In genomic region chr6:169918239-169918953, GRCh38 we compare ENCODE assay signal across 20 cellular contexts.
A peak's percentile ranks its signal among the peaks of the same experiment; 100 is the strongest.
DNase-seq lines count a peak whose midpoint lies in the region; ATAC-seq, FAIRE-seq and TF ChIP-seq lines count a peak whose summit lies in the region.
"Had no signal": no experiment of that assay in that cellular context is flagged by ENCODE, and none has a peak within 500 bp of the region (broad histone marks: within the 10 kb centered on the region; RNA-seq: fewer than 3 reads in every experiment).

No MANE protein-coding gene starts in this region.

- FAIRE-seq in HepG2 (lab: Jason Lieb, UNC) = no peak
- FAIRE-seq: A549, D721Med, GM12892, GM18507, H54, K562 had no signal

- H4K20me1 ChIP-seq in HepG2 (ENCODE audit: insufficient read depth, low read length) = no peaks in the 10 kb centered on the region

- H3K4me2 ChIP-seq in HepG2 (ENCODE audit: low read depth, low read length) = no peak overlapping the region
- H3K4me2 ChIP-seq: A549 had no signal

- ATAC-seq in HepG2 = no peak
- no peak for ATAC-seq in right lobe of liver
- no peak for ATAC-seq in GM19395 (IDR thresholded peaks at IDR 0.05; ENCODE audit: unreplicated experiment)
- ATAC-seq in HG03025 (IDR thresholded peaks at IDR 0.05; ENCODE audit: low FRiP score, unreplicated experiment) = no peak
- no peak for ATAC-seq in GM18517 (IDR thresholded peaks at IDR 0.05; ENCODE audit: unreplicated experiment)
- ATAC-seq: A549, K562 had no signal

- H3K4me1 ChIP-seq in HepG2 (ENCODE audit: insufficient read depth, low read length) (peaks cover 39% of the 10 kb centered on the region), right lobe of liver (peaks cover 0 to 34% (median 19%) of the 10 kb centered on the region in 4 donors)
- H3K4me1 ChIP-seq: A549, SJSA1 had no signal

- H3K27me3 Mint-ChIP-seq in nephron progenitor cell (ENCODE audit: low read depth, poor library complexity) = no peaks in the 10 kb centered on the region

- intact Hi-C loops in HepG2 (cut with micrococcal nuclease; ENCODE audit: unreplicated experiment) (no loop called here), right lobe of liver (cut with DNase I) (no loop called here)

- no peaks in the 10 kb centered on the region for H3K79me2 ChIP-seq in HepG2 (ENCODE audit: insufficient read depth, low read length)

- no peaks in the 10 kb centered on the region; a peak in 2 of 5 replicates for H3K27me3 ChIP-seq in HepG2 (ENCODE audit: control insufficient read depth in 1 of 2, insufficient read depth in 2 of 2, low read length in 2 of 2)
- H3K27me3 ChIP-seq in right lobe of liver = no peaks in the 10 kb centered on the region
- H3K27me3 ChIP-seq: SJSA1 had no signal

- H3K36me3 Mint-ChIP-seq in nephron progenitor cell (ENCODE audit: low read depth) = no peaks in the 10 kb centered on the region

- no peak overlapping the region for H3K9ac ChIP-seq in HepG2 (ENCODE audit: insufficient read depth, low read depth, low read length)

- POLR2A ChIA-PET in HepG2 (lab: Yijun Ruan, JAX) = no interaction called here

- TF ChIP-seq CTCF in HepG2 (CRISPR knock-in tag; IDR thresholded peaks at IDR 0.05) (no peak), right lobe of liver (IDR thresholded peaks at IDR 0.05) (no peak), nephron progenitor cell (IDR thresholded peaks at IDR 0.05) (no peak)

- H3K4me3 ChIP-seq in HepG2 (replicated peaks in 1 of 3; ENCODE audit: insufficient read depth in 1 of 3, low read depth in 2 of 3, low read length in 3 of 3) (no peak overlapping the region), right lobe of liver (no peak overlapping the region)
- H3K4me3 ChIP-seq: A549, K562, SJSA1 had no signal

- peak overlapping the region; percentile 3 for H3K4me3 Mint-ChIP-seq in nephron progenitor cell

- H3K27ac Mint-ChIP-seq in nephron progenitor cell = peak overlapping the region; percentile 11

- H3K4me1 Mint-ChIP-seq in nephron progenitor cell = peaks cover 55% of the 10 kb centered on the region

- no peak for DNase-seq in HepG2 (ENCODE audit: low spot score)
- no peak for DNase-seq in right lobe of liver
- DNase-seq in dermis blood vessel endothelial cell = peak; percentile 56
- DNase-seq in nephron progenitor cell = no peak
- no peak for DNase-seq in HT-29 (ENCODE audit: low spot score)
- DNase-seq: C1 segment of cervical spinal cord, NCI-H1092 treated with DMSO at 0.1 percent for 48 hours, NCI-H1694 treated with DMSO at 0.1 percent for 48 hours, OCI-M1 had no signal

- BruUV-seq in HepG2 (replicated peaks; lab: Mats Ljungman, UMichigan) = no TSS peak

- CTCF ChIA-PET in HepG2 (lab: Yijun Ruan, JAX; ENCODE audit: low intra/inter-chr PET ratio, low total read pairs) = no interaction called here

- no peaks in the 10 kb centered on the region for H3K9me3 ChIP-seq in HepG2 (ENCODE audit: low read length)
- H3K9me3 ChIP-seq in right lobe of liver = no peaks in the 10 kb centered on the region
- H3K9me3 ChIP-seq: A549 had no signal

- no peaks in the 10 kb centered on the region for H3K9me3 Mint-ChIP-seq in nephron progenitor cell

- no peak overlapping the region for H2AFZ ChIP-seq in HepG2 (ENCODE audit: low read length)

- no peak for TF ChIP-seq EP300 in HepG2 (IDR thresholded peaks at IDR 0.05; ENCODE audit: low read depth in 2 of 2, low read length in 2 of 2)
- no peak for TF ChIP-seq EP300 in HepG2 (CRISPR knock-in tag; IDR thresholded peaks at IDR 0.05; ENCODE audit: borderline replicate concordance)

- H3K27ac ChIP-seq in HepG2 (ENCODE audit: extremely low read length, insufficient read depth, low read length) (no peak overlapping the region), right lobe of liver (no peak overlapping the region)
- H3K27ac ChIP-seq: A549, HL-60, SJSA1 had no signal

- WGBS in HepG2 (ENCODE audit: low lambda C conversion rate) = 62% methylated on average over 21 of the region's 21 CpGs
- 91% methylated on average over 12 of the region's 21 CpGs for WGBS in right lobe of liver (ENCODE audit: insufficient coverage, low coverage, low lambda C conversion rate, missing lambda C conversion rate)

- H3K36me3 ChIP-seq in HepG2 (replicated peaks in 1 of 2; ENCODE audit: control insufficient read depth in 1 of 2, insufficient read depth in 2 of 2, low read length in 2 of 2) (no peaks in the 10 kb centered on the region), right lobe of liver (no peaks in the 10 kb centered on the region)
- H3K36me3 ChIP-seq: SJSA1 had no signal

- TF ChIP-seq POLR2A in HepG2 (IDR thresholded peaks at IDR 0.05; ENCODE audit: insufficient read depth in 1 of 2, low read depth in 2 of 2, low read length in 2 of 2) (no peak), right lobe of liver (IDR thresholded peaks at IDR 0.05) (no peak)

- in situ Hi-C loops in HepG2 (cut with HindIII; ENCODE audit: extremely low pct_ligation_motif_present, low pct_unique_long_range_greater_than_20kb) = no loop called here

- no peak for TF ChIP-seq RAD21 in HepG2 (CRISPR knock-in tag; IDR thresholded peaks at IDR 0.05)

TF ChIP-seq in HepG2, 621 proteins besides CTCF, POLR2A, EP300 and RAD21:
- TF ChIP-seq ZFYVE20 (CRISPR knock-in tag; IDR thresholded peaks at IDR 0.05; ENCODE audit: borderline replicate concordance, low read depth) = no peak
- TF ChIP-seq ZNF780A (CRISPR knock-in tag; IDR thresholded peaks at IDR 0.05) = 0 out of 2 replicates have a peak, but pooled peaks have one; percentile 30
- no peak for TF ChIP-seq ZNF772 (CRISPR knock-in tag; IDR thresholded peaks at IDR 0.05)
- TF ChIP-seq DNMT1 (CRISPR knock-in tag; IDR thresholded peaks at IDR 0.05) = peak; percentile 52; the same call in 1 of the 2 replicates
- TF ChIP-seq GABPA (IDR thresholded peaks at IDR 0.05; ENCODE audit: low read depth, low read length) = peak; percentile 10; the same call in 1 of the 2 replicates
- TF ChIP-seq GABPA (CRISPR knock-in tag; IDR thresholded peaks at IDR 0.05; ENCODE audit: low read depth) = no peak
- TF ChIP-seq ZNF644 (CRISPR knock-in tag; IDR thresholded peaks at IDR 0.05; ENCODE audit: low read depth) = no peak
- TF ChIP-seq MNT (IDR thresholded peaks at IDR 0.05) = peak; percentile 99
- 0 out of 2 replicates have a peak, but pooled peaks have one; percentile 26 for TF ChIP-seq HOXA9 (CRISPR knock-in tag; IDR thresholded peaks at IDR 0.05; ENCODE audit: borderline replicate concordance)
- TF ChIP-seq GZF1 (CRISPR knock-in tag; IDR thresholded peaks at IDR 0.05) = no peak
- TF ChIP-seq, protein P1, sequence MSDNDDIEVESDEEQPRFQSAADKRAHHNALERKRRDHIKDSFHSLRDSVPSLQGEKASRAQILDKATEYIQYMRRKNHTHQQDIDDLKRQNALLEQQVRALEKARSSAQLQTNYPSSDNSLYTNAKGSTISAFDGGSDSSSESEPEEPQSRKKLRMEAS (IDR thresholded peaks at IDR 0.05) = no peak
- TF ChIP-seq NFE2L1 (CRISPR knock-in tag; IDR thresholded peaks at IDR 0.05; ENCODE audit: borderline replicate concordance) = no peak
- no peak for TF ChIP-seq CBX5 (CRISPR knock-in tag; IDR thresholded peaks at IDR 0.05; ENCODE audit: borderline replicate concordance)
TF ChIP-seq in HepG2: peak in this region for 5.
